1 cellular context compared by ENCODE assay signal in genomic region chr12:55681142-55682077, GRCh38.
TF ChIP-seq lines count a peak whose summit lies in the region.

No MANE protein-coding gene starts in this region.

TF ChIP-seq in HCT116, 20 proteins besides CTCF, POLR2A, EP300 and RAD21 (continued from another document):
- TF ChIP-seq, protein P1, sequence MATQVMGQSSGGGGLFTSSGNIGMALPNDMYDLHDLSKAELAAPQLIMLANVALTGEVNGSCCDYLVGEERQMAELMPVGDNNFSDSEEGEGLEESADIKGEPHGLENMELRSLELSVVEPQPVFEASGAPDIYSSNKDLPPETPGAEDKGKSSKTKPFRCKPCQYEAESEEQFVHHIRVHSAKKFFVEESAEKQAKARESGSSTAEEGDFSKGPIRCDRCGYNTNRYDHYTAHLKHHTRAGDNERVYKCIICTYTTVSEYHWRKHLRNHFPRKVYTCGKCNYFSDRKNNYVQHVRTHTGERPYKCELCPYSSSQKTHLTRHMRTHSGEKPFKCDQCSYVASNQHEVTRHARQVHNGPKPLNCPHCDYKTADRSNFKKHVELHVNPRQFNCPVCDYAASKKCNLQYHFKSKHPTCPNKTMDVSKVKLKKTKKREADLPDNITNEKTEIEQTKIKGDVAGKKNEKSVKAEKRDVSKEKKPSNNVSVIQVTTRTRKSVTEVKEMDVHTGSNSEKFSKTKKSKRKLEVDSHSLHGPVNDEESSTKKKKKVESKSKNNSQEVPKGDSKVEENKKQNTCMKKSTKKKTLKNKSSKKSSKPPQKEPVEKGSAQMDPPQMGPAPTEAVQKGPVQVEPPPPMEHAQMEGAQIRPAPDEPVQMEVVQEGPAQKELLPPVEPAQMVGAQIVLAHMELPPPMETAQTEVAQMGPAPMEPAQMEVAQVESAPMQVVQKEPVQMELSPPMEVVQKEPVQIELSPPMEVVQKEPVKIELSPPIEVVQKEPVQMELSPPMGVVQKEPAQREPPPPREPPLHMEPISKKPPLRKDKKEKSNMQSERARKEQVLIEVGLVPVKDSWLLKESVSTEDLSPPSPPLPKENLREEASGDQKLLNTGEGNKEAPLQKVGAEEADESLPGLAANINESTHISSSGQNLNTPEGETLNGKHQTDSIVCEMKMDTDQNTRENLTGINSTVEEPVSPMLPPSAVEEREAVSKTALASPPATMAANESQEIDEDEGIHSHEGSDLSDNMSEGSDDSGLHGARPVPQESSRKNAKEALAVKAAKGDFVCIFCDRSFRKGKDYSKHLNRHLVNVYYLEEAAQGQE (IDR thresholded peaks at IDR 0.05; ENCODE audit: low read depth), result no peak
- TF ChIP-seq EGR1 (IDR thresholded peaks at IDR 0.05; ENCODE audit: low read depth), result peak; percentile 99
